ENCODE assay signal across 8 cellular contexts in the genomic region with DNA sequence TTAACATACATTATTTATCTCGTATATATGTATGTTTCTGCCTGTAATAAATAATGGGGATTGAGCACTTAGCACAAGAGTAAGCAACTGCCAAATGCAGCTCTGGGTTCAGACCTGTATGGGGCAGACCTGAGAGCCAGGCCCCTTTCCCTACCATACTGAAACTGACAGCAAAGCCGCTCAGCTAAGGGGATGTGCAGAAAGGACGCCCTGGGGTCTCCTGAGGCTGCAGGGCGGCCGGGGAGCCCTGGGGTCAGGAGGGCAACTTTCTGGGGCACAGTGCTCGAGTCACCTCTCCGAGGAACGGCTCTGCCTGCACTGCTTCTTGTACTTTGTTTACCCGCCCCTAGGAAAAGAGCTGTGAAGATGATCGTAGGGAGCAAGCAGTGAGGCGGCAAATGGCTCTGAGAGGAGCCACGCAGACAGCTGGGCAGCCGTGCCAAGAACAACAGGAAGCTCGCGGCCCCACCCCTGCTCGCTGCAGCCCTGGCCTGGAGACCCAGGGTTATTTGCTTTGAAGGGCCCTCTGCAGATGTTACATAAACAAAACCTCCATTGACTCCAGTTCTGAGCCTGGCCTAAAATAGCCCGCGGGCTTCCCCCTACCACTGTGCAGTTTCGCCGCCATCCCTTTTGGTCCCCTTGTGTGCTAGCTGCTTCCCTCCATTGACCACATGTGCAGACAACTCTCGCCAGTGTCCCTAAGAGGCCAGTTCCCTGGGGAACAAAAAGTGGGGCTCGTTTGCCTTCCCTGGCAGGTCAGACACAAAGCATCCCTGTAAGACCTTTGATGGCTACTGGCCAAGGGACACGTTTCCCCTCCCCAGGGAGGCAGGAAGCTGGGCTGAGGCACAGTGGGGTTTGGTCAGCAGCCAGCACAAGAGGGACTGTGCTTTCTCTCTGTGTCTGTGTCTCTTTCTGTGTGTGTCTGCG.
DNase-seq lines count a peak whose midpoint lies in the region; ATAC-seq and TF ChIP-seq lines count a peak whose summit lies in the region.

No MANE protein-coding gene starts in this region.

- TF ChIP-seq POLR2A in GM19099 (IDR thresholded peaks at IDR 0.05; ENCODE audit: extremely low read depth, insufficient read length, low read depth), result peak; percentile 26

- intact Hi-C loops in left ventricle myocardium superior (cut with micrococcal nuclease), result no loop called here

- peak; percentile 91 for DNase-seq in COLO668 (lab: John Stamatoyannopoulos, UW; ENCODE audit: unreplicated experiment)
- DNase-seq in NCI-H2227 (lab: John Stamatoyannopoulos, UW; ENCODE audit: unreplicated experiment), result peak; percentile 36
- peak; percentile 44 for DNase-seq in amniotic epithelial cell (ENCODE audit: low read depth)
- DNase-seq in left ventricle myocardium superior, result peak; percentile 90
- DNase-seq in putamen (ENCODE audit: low spot score), result peak; percentile 55
- DNase-seq in SIG-M5 treated with dmso at 0.1 percent for 504 hours (lab: John Stamatoyannopoulos, UW; ENCODE audit: unreplicated experiment), result no peak

- peak; percentile 80 for ATAC-seq in HG03135 (IDR thresholded peaks at IDR 0.05; ENCODE audit: unreplicated experiment)
- peak; percentile 96 for ATAC-seq in left ventricle myocardium superior
